23 cellular contexts compared by ENCODE assay signal in genomic region chr9:107149756-107150155, GRCh38.
"Had no signal": no experiment of that assay in that cellular context is flagged by ENCODE, and none has a peak within 500 bp of the region (broad histone marks: within the 10 kb centered on the region; RNA-seq: fewer than 3 reads in every experiment).

No MANE protein-coding gene starts in this region.

- H3K4me1 Mint-ChIP-seq: mesothelial cell of epicardium, naive B cell had no signal

- H3K4me3 ChIP-seq: coronary artery, esophagus squamous epithelium, gastrocnemius medialis, heart right ventricle, left lung, lower lobe of right lung, mucosa of descending colon had no signal

- H3K4me3 Mint-ChIP-seq: dendritic cell treated with granulocyte-macrophage colony-stimulating factor and Interleukin-4, amounts not matched to agents 40 ng/mL and 50 ng/mL, for 4 days; effector memory CD8-positive, alpha-beta T cell; endodermal cell; mesothelial cell of epicardium; naive B cell had no signal

- H3K36me3 Mint-ChIP-seq: mesothelial cell of epicardium had no signal

- H3K27ac Mint-ChIP-seq: dendritic cell treated with granulocyte-macrophage colony-stimulating factor and Interleukin-4, amounts not matched to agents 40 ng/mL and 50 ng/mL, for 4 days; effector memory CD8-positive, alpha-beta T cell; endodermal cell; mesothelial cell of epicardium had no signal

- DNase-seq: effector CD8-positive, alpha-beta T cell; effector memory CD8-positive, alpha-beta T cell; endodermal cell; erythroblast; esophagus squamous epithelium; foreskin fibroblast; foreskin melanocyte; gastrocnemius medialis; glutamatergic neuron; head of caudate nucleus; heart right ventricle; hippocampal formation; left cardiac atrium; left lung; left ventricle myocardium superior; lower lobe of right lung; mesenchymal stem cell; mucosa of descending colon; naive B cell had no signal

- H3K9me3 Mint-ChIP-seq: dendritic cell treated with granulocyte-macrophage colony-stimulating factor and Interleukin-4, amounts not matched to agents 40 ng/mL and 50 ng/mL, for 4 days; effector memory CD8-positive, alpha-beta T cell; endodermal cell had no signal

- H3K9me3 ChIP-seq: esophagus squamous epithelium, gastrocnemius medialis, lower lobe of right lung had no signal

- H3K4me1 ChIP-seq: esophagus squamous epithelium, gastrocnemius medialis, heart right ventricle, left lung, lower lobe of right lung had no signal

- H3K27me3 ChIP-seq: gastrocnemius medialis, heart right ventricle, left lung had no signal

- H3K27ac ChIP-seq: coronary artery, epithelial cell of prostate, esophagus squamous epithelium, gastrocnemius medialis, heart right ventricle, left lung, lower lobe of right lung had no signal

- H3K36me3 ChIP-seq: esophagus squamous epithelium, gastrocnemius medialis, heart right ventricle, left lung, lower lobe of right lung had no signal
